Comparison of ENCODE assay signal across 10 cellular contexts in the genomic region with DNA sequence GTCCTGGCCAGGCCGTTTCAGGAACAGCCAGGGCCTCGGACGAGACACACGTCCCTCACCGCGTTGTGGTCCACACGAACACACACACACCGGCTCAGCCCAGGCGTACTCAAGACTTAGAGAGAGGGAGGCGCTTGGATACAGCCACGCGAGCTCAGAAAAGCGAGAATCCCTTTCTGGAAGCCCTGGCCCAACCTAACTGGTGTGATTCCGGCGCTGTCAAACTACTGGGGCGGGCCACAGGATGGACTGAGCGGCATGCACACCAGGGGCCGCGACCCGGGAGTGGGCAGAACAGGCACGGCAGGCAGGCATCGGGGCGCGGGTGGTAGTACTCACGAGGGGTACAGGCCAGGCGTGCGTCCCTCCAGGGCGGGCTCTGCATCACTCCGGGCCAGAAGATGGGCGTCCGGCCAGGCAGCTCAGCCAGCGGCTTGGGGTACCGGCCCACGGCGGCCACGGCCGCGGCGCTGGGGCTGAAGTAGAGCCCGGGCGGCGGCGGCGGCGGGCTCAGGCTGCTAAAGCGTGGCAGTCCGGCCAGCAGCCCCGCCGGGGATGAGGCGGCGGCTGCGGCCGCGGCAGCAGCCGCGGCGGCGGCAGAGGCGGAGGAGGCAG. TPM values are rescaled to one million over a fixed set of nuclear protein-coding genes. Genes with fewer than 3 reads are reported as not detected.
DNase-seq lines count a peak whose midpoint lies in the region; ATAC-seq lines count a peak whose summit lies in the region.
"Had no signal": no experiment of that assay in that cellular context is flagged by ENCODE, and none has a peak within 500 bp of the region (broad histone marks: within the 10 kb centered on the region; RNA-seq: fewer than 3 reads in every experiment).

No MANE protein-coding gene starts in this region.

- peaks cover 8% of the 10 kb centered on the region for H3K4me1 Mint-ChIP-seq in T-helper 1 cell treated with Interleukin-12 subunit alpha and Interleukin-12 subunit beta and Interleukin-4 antibody, amounts not matched to agents 30 μg/mL and 1 μg/mL, for 36 hours (ENCODE audit: low read depth)

- ATAC-seq in HG02852 (IDR thresholded peaks at IDR 0.05; ENCODE audit: unreplicated experiment), result no peak

- H3K36me3 Mint-ChIP-seq in T-helper 1 cell treated with Interleukin-12 subunit alpha and Interleukin-12 subunit beta and Interleukin-4 antibody, amounts not matched to agents 30 μg/mL and 1 μg/mL, for 36 hours (ENCODE audit: low read depth), result peaks cover 8% of the 10 kb centered on the region

- H3K36me3 ChIP-seq in skeletal muscle satellite cell (ENCODE audit: insufficient read depth, low read length), result no peaks in the 10 kb centered on the region

- peak overlapping the region; percentile 82 for H3K4me3 ChIP-seq in skeletal muscle satellite cell (ENCODE audit: low read length)

- H3K4me1 ChIP-seq in skeletal muscle satellite cell (ENCODE audit: control insufficient read depth, insufficient read depth, low read length), result peaks cover 25% of the 10 kb centered on the region

- H3K4me3 Mint-ChIP-seq in T-helper 1 cell treated with Interleukin-12 subunit alpha and Interleukin-12 subunit beta and Interleukin-4 antibody, amounts not matched to agents 30 μg/mL and 1 μg/mL, for 36 hours, result no peak overlapping the region

- peaks cover 7% of the 10 kb centered on the region for H3K9me3 Mint-ChIP-seq in T-helper 1 cell treated with Interleukin-12 subunit alpha and Interleukin-12 subunit beta and Interleukin-4 antibody, amounts not matched to agents 30 μg/mL and 1 μg/mL, for 36 hours

- DNase-seq in T-helper 1 cell, result no peak
- peak; percentile 48 for DNase-seq in T1000 (lab: John Stamatoyannopoulos, UW)
- DNase-seq in glomerular visceral epithelial cell (ENCODE audit: extremely low spot score), result peak; percentile 43
- DNase-seq in NOMO-1 treated with dmso at 0.1 percent for 144 hours (lab: John Stamatoyannopoulos, UW; ENCODE audit: unreplicated experiment), result no peak
- no peak for DNase-seq in ureter (ENCODE audit: low spot score)

- peak overlapping the region; percentile 74 for H3K9ac ChIP-seq in skeletal muscle satellite cell (ENCODE audit: low read depth, low read length)

- H3K27me3 ChIP-seq in skeletal muscle satellite cell (ENCODE audit: control insufficient read depth, insufficient read depth, low read length), result peaks cover 31% of the 10 kb centered on the region

- no peaks in the 10 kb centered on the region for H3K9me3 ChIP-seq in skeletal muscle satellite cell (replicated peaks; ENCODE audit: low read length)

- H3K27me3 Mint-ChIP-seq in T-helper 1 cell treated with Interleukin-12 subunit alpha and Interleukin-12 subunit beta and Interleukin-4 antibody, amounts not matched to agents 30 μg/mL and 1 μg/mL, for 36 hours (ENCODE audit: low read depth), result peaks cover 91% of the 10 kb centered on the region

- H3K4me2 ChIP-seq in skeletal muscle satellite cell (ENCODE audit: low read length), result peak overlapping the region; percentile 98

- peak overlapping the region; percentile 31 for H3K27ac Mint-ChIP-seq in T-helper 1 cell treated with Interleukin-12 subunit alpha and Interleukin-12 subunit beta and Interleukin-4 antibody, amounts not matched to agents 30 μg/mL and 1 μg/mL, for 36 hours

RNA-seq across cellular contexts. Expression of a gene that starts 1.8 kb away (rescaled TPM):
- 0.22 TPM in 1 of 2 replicates, not detected in the other for total RNA-seq in skeletal muscle satellite cell (2012; rRNA removed)
- total RNA-seq in ureter, result 0.70 TPM
- total RNA-seq: HT-29, mononuclear cell had no signal

Comparison
In these comparisons a context has a peak if more than half of its experiments do, and no peak if none do; other contexts are left out.
1. DNase-seq: peak in T1000 (single experiment) and glomerular visceral epithelial cell (single experiment); none in T-helper 1 cell (0 of 5), NOMO-1 treated with dmso at 0.1 percent for 144 hours (single experiment) and ureter (single experiment).